In the genomic region with DNA sequence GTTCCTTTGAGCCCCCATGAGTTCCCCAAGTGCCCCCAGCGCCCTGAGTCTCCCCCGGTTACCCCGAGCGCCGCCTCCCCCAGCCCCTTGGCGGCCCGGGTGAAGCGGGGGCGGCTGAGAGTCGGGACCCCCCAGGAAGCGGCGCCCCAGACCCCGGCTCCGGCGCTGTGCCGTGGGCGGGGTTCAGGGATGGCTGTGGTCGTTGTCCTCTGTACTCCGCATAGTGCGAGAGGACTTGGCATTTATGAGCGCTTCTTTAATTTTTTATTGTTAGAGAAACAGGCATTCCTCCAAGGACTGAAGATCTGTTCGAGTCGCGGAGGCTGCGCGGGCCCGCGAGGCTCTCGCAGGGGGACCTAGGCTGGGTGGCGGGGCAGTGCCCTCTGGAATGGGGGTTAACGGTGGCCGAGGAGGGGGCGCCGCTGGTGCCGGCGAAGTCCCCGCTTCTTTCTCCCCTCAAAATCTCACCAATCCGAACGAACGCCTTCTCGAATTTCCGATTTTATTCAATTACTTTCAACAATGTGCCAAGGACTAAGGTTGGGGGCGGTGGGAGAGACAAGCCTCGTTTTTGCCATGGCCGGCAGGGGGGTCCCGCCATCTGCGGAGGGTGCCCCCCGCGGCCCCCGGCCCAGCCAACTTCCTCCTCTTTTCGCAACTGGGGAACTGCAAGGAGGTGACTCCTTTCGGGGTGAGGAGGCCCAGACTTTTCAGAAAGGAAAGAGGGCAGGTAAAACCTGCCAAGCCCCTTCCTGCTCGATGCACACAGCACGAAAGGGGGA, we compare ENCODE assay signal across 8 cellular contexts. TPM values are rescaled to one million over a fixed set of nuclear protein-coding genes. Genes with fewer than 3 reads are reported as not detected.
A peak's percentile ranks its signal among the peaks of the same experiment; 100 is the strongest.
DNase-seq lines count a peak whose midpoint lies in the region; ATAC-seq and TF ChIP-seq lines count a peak whose summit lies in the region.

No MANE protein-coding gene starts in this region.

- H3K9me3 ChIP-seq in cardiac muscle cell (ENCODE audit: low read depth): no peaks in the 10 kb centered on the region
- H3K9me3 ChIP-seq in sigmoid colon: no peaks in the 10 kb centered on the region

- peaks cover 18% of the 10 kb centered on the region for H3K4me1 Mint-ChIP-seq in GM23338
- H3K4me1 Mint-ChIP-seq in T-helper 2 cell treated with Interferon-gamma antibody and Interleukin-4, amounts not matched to agents 5 μg/mL and 100 μg/mL, for 36 hours (ENCODE audit: low read depth): peaks cover 20% of the 10 kb centered on the region

- H3F3A ChIP-seq in GM23338 (replicated peaks; ENCODE audit: low read depth): peaks cover 11% of the 10 kb centered on the region; the same call in 1 of the 2 replicates

- TF ChIP-seq EP300 in sigmoid colon (IDR thresholded peaks at IDR 0.05): no peak

- H3K9me3 Mint-ChIP-seq in GM23338: no peaks in the 10 kb centered on the region
- H3K9me3 Mint-ChIP-seq in T-helper 2 cell treated with Interferon-gamma antibody and Interleukin-4, amounts not matched to agents 5 μg/mL and 100 μg/mL, for 36 hours: no peaks in the 10 kb centered on the region

- H3K79me2 ChIP-seq in GM23338 (replicated peaks; ENCODE audit: insufficient read depth): no peaks in the 10 kb centered on the region

- H3K9me2 ChIP-seq in GM23338 (ENCODE audit: insufficient read depth): no peaks in the 10 kb centered on the region

- H3K4me1 ChIP-seq in GM23338 (ENCODE audit: insufficient read depth) (peaks cover 19% of the 10 kb centered on the region), cardiac muscle cell (ENCODE audit: low read depth) (no peaks in the 10 kb centered on the region), sigmoid colon (peaks cover 0 to 24% (median 24%) of the 10 kb centered on the region in 4 donors)

- peaks cover 18% of the 10 kb centered on the region for H4K20me1 ChIP-seq in GM23338 (replicated peaks; ENCODE audit: insufficient read depth)

- peak overlapping the region; percentile 96 for H3K4me2 ChIP-seq in GM23338

- H3K27me3 Mint-ChIP-seq in GM23338 (ENCODE audit: insufficient read depth, low read depth, poor library complexity): peaks cover 78% of the 10 kb centered on the region
- H3K27me3 Mint-ChIP-seq in T-helper 2 cell treated with Interferon-gamma antibody and Interleukin-4, amounts not matched to agents 5 μg/mL and 100 μg/mL, for 36 hours (ENCODE audit: low read depth): peaks cover 67% of the 10 kb centered on the region

- TF ChIP-seq CTCF in GM23338 (conservative IDR thresholded peaks at IDR 0.05; ENCODE audit: low read depth in 2 of 2) (no peak), cardiac muscle cell (IDR thresholded peaks at IDR 0.05; ENCODE audit: low read depth, low read length) (no peak), sigmoid colon (IDR thresholded peaks at IDR 0.05) (no peak)

- H3K27me3 ChIP-seq in GM23338 (ENCODE audit: insufficient read depth): peaks cover 93% of the 10 kb centered on the region
- peaks cover 89% of the 10 kb centered on the region for H3K27me3 ChIP-seq in cardiac muscle cell
- H3K27me3 ChIP-seq in sigmoid colon: peaks cover 40 to 74% (median 51%) of the 10 kb centered on the region in 3 donors

- H3K36me3 ChIP-seq in GM23338 (ENCODE audit: insufficient read depth) (no peaks in the 10 kb centered on the region; the same call in 1 of the 2 replicates), cardiac muscle cell (no peaks in the 10 kb centered on the region), sigmoid colon (no peaks in the 10 kb centered on the region)

- peak overlapping the region; percentile 69 for H3K4me3 ChIP-seq in GM23338
- H3K4me3 ChIP-seq in cardiac muscle cell: peak overlapping the region; percentile 55
- peak overlapping the region; percentile 13 to 54 (median 44) for H3K4me3 ChIP-seq in sigmoid colon

- no peaks in the 10 kb centered on the region for H3K36me3 Mint-ChIP-seq in GM23338 (ENCODE audit: low read depth)
- H3K36me3 Mint-ChIP-seq in T-helper 2 cell treated with Interferon-gamma antibody and Interleukin-4, amounts not matched to agents 5 μg/mL and 100 μg/mL, for 36 hours (ENCODE audit: low read depth): no peaks in the 10 kb centered on the region

- ATAC-seq in GM23338 (peak; percentile 15), GM19324 (IDR thresholded peaks at IDR 0.05; ENCODE audit: low FRiP score, unreplicated experiment) (no peak), GM18873 (IDR thresholded peaks at IDR 0.05; ENCODE audit: low FRiP score, unreplicated experiment) (no peak)

- intact Hi-C loops in sigmoid colon (cut with DNase I): loop anchor here (10.0 kb wide), 1 partner anchor 291 kb away; no protein-coding TSS in a partner anchor

- no peak for TF ChIP-seq POLR2A in sigmoid colon (IDR thresholded peaks at IDR 0.05)

- DNase-seq in GM23338 (ENCODE audit: low spot score) (peak; percentile 27), cardiac muscle cell (ENCODE audit: low read depth in 1 of 2, low spot score in 1 of 2) (no peak), sigmoid colon (no peak), mucosa of gallbladder (ENCODE audit: low spot score) (no peak), NCI-H187 treated with DMSO at 0.1 percent for 48 hours (lab: John Stamatoyannopoulos, UW) (no peak)
- DNase-seq in T-helper 2 cell treated with Interferon-gamma antibody and Interleukin-4, amounts not matched to agents 5 μg/mL and 100 μg/mL, for 36 hours (ENCODE audit: low spot score): no peak

- H2AFZ ChIP-seq in GM23338: peak overlapping the region; percentile 95

- 1% methylated on average over 54 of the region's 54 CpGs for WGBS in sigmoid colon, 2 donors

- H3K27ac Mint-ChIP-seq in GM23338: no peak overlapping the region
- no peak overlapping the region for H3K27ac Mint-ChIP-seq in T-helper 2 cell treated with Interferon-gamma antibody and Interleukin-4, amounts not matched to agents 5 μg/mL and 100 μg/mL, for 36 hours

- no peak overlapping the region for H3K27ac ChIP-seq in GM23338 (ENCODE audit: low read depth)
- H3K27ac ChIP-seq in cardiac muscle cell: no peak overlapping the region
- H3K27ac ChIP-seq in sigmoid colon: no peak overlapping the region

- peak overlapping the region; percentile 71 for H3K4me3 Mint-ChIP-seq in GM23338
- H3K4me3 Mint-ChIP-seq in T-helper 2 cell treated with Interferon-gamma antibody and Interleukin-4, amounts not matched to agents 5 μg/mL and 100 μg/mL, for 36 hours: peak overlapping the region; percentile 73

TF ChIP-seq in GM23338, 12 proteins besides CTCF, POLR2A, EP300 and RAD21 (continues in another document):
- no peak for TF ChIP-seq STAT1 (IDR thresholded peaks at IDR 0.05; ENCODE audit: unreplicated experiment)
- TF ChIP-seq EZH2phosphoT487 (IDR thresholded peaks at IDR 0.05; ENCODE audit: unreplicated experiment): peak; percentile 76
- no peak for TF ChIP-seq CREB1 (CRISPR knock-in tag; IDR thresholded peaks at IDR 0.05; ENCODE audit: low read depth)

RNA-seq across cellular contexts. Expression of gene GJB2, which starts 0.6 kb away (rescaled TPM):
- total RNA-seq in GM23338 (2014; rRNA removed; shearing (Covaris generic)): not detected in 2 replicates
- polyA plus RNA-seq in GM23338 (2016; fragmentation: Nextera tagmentation; extraction: Ambion mirVana) (not detected in 2 replicates), cardiac muscle cell (4.7 and 6.6 TPM in 2 replicates), sigmoid colon (10 to 100 TPM in 1 of 3 donors, 1 to 10 TPM in 2; 6.0 to 25.9 (median 8.6) TPM)
- total RNA-seq in cardiac muscle cell (2.9 and 5.9 TPM in 2 replicates), sigmoid colon (under 1 TPM in 1 of 4 donors, not detected in 3; 0.49 TPM), mucosa of gallbladder (31.0 TPM)

RNA-seq across cellular contexts. Expression of gene GJA3, which starts 32.5 kb away (rescaled TPM):
- 0.17 and 1.2 TPM in 2 replicates for total RNA-seq in GM23338 (2014; rRNA removed; shearing (Covaris generic))
- 0.19 and 0.23 TPM in 2 replicates for polyA plus RNA-seq in GM23338 (2016; fragmentation: Nextera tagmentation; extraction: Ambion mirVana)
- 189 and 201 TPM in 2 replicates for total RNA-seq in cardiac muscle cell
- polyA plus RNA-seq in cardiac muscle cell: 123 and 136 TPM in 2 replicates
- total RNA-seq in sigmoid colon: not detected
- under 1 TPM in 1 of 3 donors, not detected in 2; 0.10 TPM for polyA plus RNA-seq in sigmoid colon
- 1.7 TPM for total RNA-seq in mucosa of gallbladder

RNA-seq across cellular contexts. Expression of gene GJB6, which starts 38.8 kb away (rescaled TPM):
- total RNA-seq in GM23338 (2014; rRNA removed; shearing (Covaris generic)): not detected in 2 replicates
- not detected in 2 replicates for polyA plus RNA-seq in GM23338 (2016; fragmentation: Nextera tagmentation; extraction: Ambion mirVana)
- total RNA-seq in cardiac muscle cell: not detected in 2 replicates
- not detected in 2 replicates for polyA plus RNA-seq in cardiac muscle cell
- total RNA-seq in sigmoid colon: not detected
- polyA plus RNA-seq in sigmoid colon: under 1 TPM in 1 of 3 donors, not detected in 2; 0.32 TPM
- 4.0 TPM for total RNA-seq in mucosa of gallbladder

Comparison
In these comparisons a context has a peak if more than half of its experiments do, and no peak if none do; other contexts are left out.
1. RNA of gene GJA3, which starts 32.5 kb away (total RNA-seq): 189 to 201 TPM in cardiac muscle cell; 1.7 TPM in mucosa of gallbladder (single experiment), 0.17 to 1.2 TPM in GM23338 and not detected in sigmoid colon; every median in the first group is over 10 times any median in the second.
2. Peak in every context shown above with its lines, with median percentiles within 50 percentile points of each other: H3K4me3 ChIP-seq.